Comparison of ENCODE assay signal across 1 cellular context in genomic region chr13:29978211-29978610, GRCh38.
TF ChIP-seq lines count a peak whose summit lies in the region.

No MANE protein-coding gene starts in this region.

TF ChIP-seq in IMR-90, 13 proteins besides CTCF, POLR2A, EP300 and RAD21:
- TF ChIP-seq CEBPB (IDR thresholded peaks at IDR 0.05; ENCODE audit: low read depth, low read length) (peak; percentile 78), MXI1 (IDR thresholded peaks at IDR 0.05; ENCODE audit: borderline replicate concordance, low read depth, low read length) (no peak)
TF ChIP-seq in IMR-90: peak in this region for 1.
